Comparison of ENCODE assay signal across 16 cellular contexts in the genomic region with DNA sequence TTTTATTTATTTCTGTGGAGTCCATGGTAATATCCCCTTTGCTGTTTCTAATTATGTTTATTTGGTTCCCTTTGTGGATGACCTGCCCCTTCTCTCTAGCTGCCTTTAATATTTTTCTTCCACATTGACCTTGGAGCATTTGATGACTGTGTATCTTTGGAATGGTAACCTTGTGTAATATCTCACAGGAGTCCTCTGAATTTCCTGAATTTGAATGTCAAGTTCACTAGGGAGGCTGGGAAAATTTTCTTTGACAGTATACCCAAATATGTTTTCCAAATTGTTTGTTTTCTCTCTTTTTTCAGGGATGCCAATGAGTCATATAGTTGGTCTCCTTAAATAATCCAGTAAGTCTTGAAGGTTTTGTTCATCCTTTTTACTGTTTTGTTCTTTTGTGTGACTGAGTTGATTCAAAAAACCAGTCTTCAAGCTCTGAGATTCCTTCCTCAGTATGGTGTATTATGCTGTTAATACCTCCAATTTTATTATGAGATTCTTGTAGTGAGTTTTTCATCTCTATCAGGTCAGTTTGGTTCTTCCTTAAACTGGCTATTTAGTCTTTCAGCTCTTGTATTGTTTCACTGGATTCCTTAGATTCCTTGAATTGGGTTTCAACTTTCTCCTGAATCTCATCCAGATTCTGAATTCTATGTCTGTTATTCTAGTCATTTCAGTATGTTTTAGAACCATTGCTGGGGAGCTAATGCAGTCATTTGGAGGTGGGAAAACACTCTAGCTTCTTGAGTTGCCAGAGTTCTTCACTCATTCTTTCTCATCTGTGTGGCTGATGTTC.
DNase-seq lines count a peak whose midpoint lies in the region; ATAC-seq, FAIRE-seq and TF ChIP-seq lines count a peak whose summit lies in the region.
"Had no signal": no experiment of that assay in that cellular context is flagged by ENCODE, and none has a peak within 500 bp of the region (broad histone marks: within the 10 kb centered on the region; RNA-seq: fewer than 3 reads in every experiment).

No MANE protein-coding gene starts in this region.

- H3K27ac ChIP-seq in A549 = peak overlapping the region in 1 of 2 experiments; percentile 18; a peak in 3 of 6 replicates
- peak overlapping the region; percentile 55 for H3K27ac ChIP-seq in brain microvascular endothelial cell
- H3K27ac ChIP-seq: Peyer's patch had no signal

- H3K4me3 ChIP-seq in A549 = no peak overlapping the region
- H3K4me3 ChIP-seq in brain microvascular endothelial cell (ENCODE audit: low read depth, low read length) = no peak overlapping the region
- H3K4me3 ChIP-seq: Peyer's patch had no signal

- no peaks in the 10 kb centered on the region for H3K36me3 ChIP-seq in brain microvascular endothelial cell (replicated peaks)
- H3K36me3 ChIP-seq: Peyer's patch had no signal

- FAIRE-seq in A549 (lab: Jason Lieb, UNC) = no peak

- intact Hi-C loops in activated CD8-positive, alpha-beta T cell treated with anti-CD3 and anti-CD28 coated beads for 36 hours (cut with micrococcal nuclease) = no loop called here

- H3K9me3 Mint-ChIP-seq in HFFc6 = no peaks in the 10 kb centered on the region
- peaks cover 5% of the 10 kb centered on the region for H3K9me3 Mint-ChIP-seq in activated CD8-positive, alpha-beta T cell treated with anti-CD3 and anti-CD28 coated beads for 36 hours

- POLR2A ChIA-PET in A549 (lab: Yijun Ruan, JAX) = no interaction called here
- POLR2A ChIA-PET in activated CD8-positive, alpha-beta T cell treated with anti-CD3 and anti-CD28 coated beads for 36 hours (lab: Charles Lee) = no interaction called here

- no peaks in the 10 kb centered on the region; the same call in 1 of the 2 replicates for H3K27me3 Mint-ChIP-seq in HFFc6 (ENCODE audit: insufficient read depth)
- no peaks in the 10 kb centered on the region for H3K27me3 Mint-ChIP-seq in activated CD8-positive, alpha-beta T cell treated with anti-CD3 and anti-CD28 coated beads for 36 hours
- H3K27me3 Mint-ChIP-seq: activated B cell treated with CpG ODN at 0.5 μM for 24 hours; effector memory CD8-positive, alpha-beta T cell had no signal

- no peak for DNase-seq in A549 (ENCODE audit: low read depth in 1 of 2, low spot score in 1 of 2)
- DNase-seq in HFFc6 = peak; percentile 77
- DNase-seq in brain microvascular endothelial cell = peak; percentile 44
- DNase-seq in iris pigment epithelial cell (ENCODE audit: low read depth) = peak; percentile 81
- no peak for DNase-seq in NCI-H128 (lab: John Stamatoyannopoulos, UW; ENCODE audit: unreplicated experiment)
- DNase-seq in activated CD8-positive, alpha-beta T cell treated with anti-CD3 and anti-CD28 coated beads for 36 hours = no peak
- DNase-seq: activated B cell treated with CpG ODN at 0.5 μM for 24 hours; COR-L47; effector memory CD8-positive, alpha-beta T cell; head of caudate nucleus; NCI-H2107; NCI-H82; Peyer's patch; substantia nigra had no signal

- H3K4me1 ChIP-seq in A549 = peaks cover 19% of the 10 kb centered on the region; the same call in 2 of the 3 replicates
- H3K4me1 ChIP-seq: Peyer's patch had no signal

- no peak for TF ChIP-seq EP300 in A549 (IDR thresholded peaks at IDR 0.05)

- no peaks in the 10 kb centered on the region for H3K27me3 ChIP-seq in brain microvascular endothelial cell (replicated peaks)
- H3K27me3 ChIP-seq: Peyer's patch had no signal

- no peaks in the 10 kb centered on the region for H3K36me3 Mint-ChIP-seq in HFFc6 (ENCODE audit: low read depth)
- no peaks in the 10 kb centered on the region for H3K36me3 Mint-ChIP-seq in activated CD8-positive, alpha-beta T cell treated with anti-CD3 and anti-CD28 coated beads for 36 hours (ENCODE audit: low read depth)

- TF ChIP-seq RAD21 in A549 (conservative IDR thresholded peaks at IDR 0.05 in 1 of 2, IDR thresholded peaks at IDR 0.05 in 1 of 2) = no peak; a peak in 1 of 5 replicates

- in situ Hi-C loops in brain microvascular endothelial cell (cut with HindIII; ENCODE audit: low pct_ligation_motif_present, low sequenced_read_pairs) = no loop called here

- TF ChIP-seq CTCF in A549 (IDR thresholded peaks at IDR 0.05) (no peak), HFFc6 (IDR thresholded peaks at IDR 0.05) (no peak), brain microvascular endothelial cell (IDR thresholded peaks at IDR 0.05; ENCODE audit: low read depth, low read length, missing control alignments) (no peak)
- TF ChIP-seq CTCF in activated CD8-positive, alpha-beta T cell treated with anti-CD3 and anti-CD28 coated beads for 36 hours (IDR thresholded peaks at IDR 0.05) = no peak

- H3K4me1 Mint-ChIP-seq in HFFc6 (ENCODE audit: low read depth) = peaks cover 56% of the 10 kb centered on the region
- no peaks in the 10 kb centered on the region for H3K4me1 Mint-ChIP-seq in activated CD8-positive, alpha-beta T cell treated with anti-CD3 and anti-CD28 coated beads for 36 hours (ENCODE audit: low read depth)
- H3K4me1 Mint-ChIP-seq: activated B cell treated with CpG ODN at 0.5 μM for 24 hours had no signal

- H3K4me3 Mint-ChIP-seq in HFFc6 = peak overlapping the region; percentile 22
- H3K4me3 Mint-ChIP-seq in activated CD8-positive, alpha-beta T cell treated with anti-CD3 and anti-CD28 coated beads for 36 hours = no peak overlapping the region
- H3K4me3 Mint-ChIP-seq: activated B cell treated with CpG ODN at 0.5 μM for 24 hours; effector memory CD8-positive, alpha-beta T cell had no signal

- H3K27ac Mint-ChIP-seq in HFFc6 = peak overlapping the region; percentile 67
- H3K27ac Mint-ChIP-seq in activated CD8-positive, alpha-beta T cell treated with anti-CD3 and anti-CD28 coated beads for 36 hours = no peak overlapping the region
- H3K27ac Mint-ChIP-seq: activated B cell treated with CpG ODN at 0.5 μM for 24 hours; effector memory CD8-positive, alpha-beta T cell had no signal

- ATAC-seq in A549 (no peak), GM21423 (IDR thresholded peaks at IDR 0.05; ENCODE audit: unreplicated experiment) (no peak)
- no peak for ATAC-seq in activated CD4-positive, CD25-positive, alpha-beta regulatory T cell treated with anti-CD3 and anti-CD28 coated beads, Interleukin-2, amount 50 U/mL, for 24 hours
- no peak for ATAC-seq in activated CD8-positive, alpha-beta T cell treated with anti-CD3 and anti-CD28 coated beads for 36 hours
- ATAC-seq: effector memory CD8-positive, alpha-beta T cell had no signal

- H3K4me2 ChIP-seq in A549 = peak overlapping the region; percentile 35

- CTCF ChIA-PET in A549 (lab: Yijun Ruan, JAX) = interaction anchor here (0.7 to 0.8 kb wide), 2 partner anchors 11 to 14 kb away, joined by 3 read pairs; no protein-coding TSS in a partner anchor
- CTCF ChIA-PET in activated CD8-positive, alpha-beta T cell treated with anti-CD3 and anti-CD28 coated beads for 36 hours (lab: Charles Lee) = no interaction called here

- no peaks in the 10 kb centered on the region for H3K9me3 ChIP-seq in A549
- H3K9me3 ChIP-seq: Peyer's patch had no signal

- no peak for TF ChIP-seq POLR2A in A549 (IDR thresholded peaks at IDR 0.05; ENCODE audit: low read length)

TF ChIP-seq in A549, 52 proteins besides CTCF, POLR2A, EP300 and RAD21:
- TF ChIP-seq, protein P1, sequence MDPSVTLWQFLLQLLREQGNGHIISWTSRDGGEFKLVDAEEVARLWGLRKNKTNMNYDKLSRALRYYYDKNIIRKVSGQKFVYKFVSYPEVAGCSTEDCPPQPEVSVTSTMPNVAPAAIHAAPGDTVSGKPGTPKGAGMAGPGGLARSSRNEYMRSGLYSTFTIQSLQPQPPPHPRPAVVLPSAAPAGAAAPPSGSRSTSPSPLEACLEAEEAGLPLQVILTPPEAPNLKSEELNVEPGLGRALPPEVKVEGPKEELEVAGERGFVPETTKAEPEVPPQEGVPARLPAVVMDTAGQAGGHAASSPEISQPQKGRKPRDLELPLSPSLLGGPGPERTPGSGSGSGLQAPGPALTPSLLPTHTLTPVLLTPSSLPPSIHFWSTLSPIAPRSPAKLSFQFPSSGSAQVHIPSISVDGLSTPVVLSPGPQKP (IDR thresholded peaks at IDR 0.05; ENCODE audit: low read depth, low read length) = no peak
- TF ChIP-seq FOSL2 (IDR thresholded peaks at IDR 0.05) (0 out of 2 replicates have a peak, but pooled peaks have one; percentile 20), FOSL2 (CRISPR knock-in tag; IDR thresholded peaks at IDR 0.05) (peak; percentile 27; the same call in 1 of the 2 replicates), CEBPB (IDR thresholded peaks at IDR 0.05) (peak in 1 of 2 experiments; percentile 62; a peak in 2 of 4 replicates)
TF ChIP-seq in A549: peak in this region for 2.

Comparison
In these comparisons a context has a peak if more than half of its experiments do, and no peak if none do; other contexts are left out.
1. DNase-seq: peak in HFFc6 (single experiment), brain microvascular endothelial cell (single experiment) and iris pigment epithelial cell (single experiment); none in A549 (0 of 2), NCI-H128 (single experiment) and activated CD8-positive, alpha-beta T cell treated with anti-CD3 and anti-CD28 coated beads for 36 hours (single experiment).